In the genomic region with DNA sequence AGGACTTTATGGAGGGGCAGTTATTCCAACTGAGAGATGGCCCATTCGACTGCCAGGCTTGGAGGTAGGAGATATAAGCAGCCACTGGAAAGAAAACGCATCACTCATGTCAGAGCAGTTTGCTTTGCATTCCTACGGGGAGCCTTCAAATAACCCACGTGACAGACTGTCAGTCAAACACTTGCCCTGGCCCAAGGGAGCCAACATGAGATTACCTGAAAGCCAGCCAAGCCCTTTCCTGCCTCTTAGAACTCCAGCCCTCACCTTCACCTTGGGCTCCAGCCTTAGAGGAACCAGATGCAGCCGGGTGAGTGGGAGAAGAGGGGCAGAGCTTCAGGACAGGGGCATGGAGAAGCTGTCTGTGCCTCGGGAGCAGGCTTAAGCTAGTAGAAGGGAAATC, we compare ENCODE assay signal across 37 cellular contexts.
"Had no signal": no experiment of that assay in that cellular context is flagged by ENCODE, and none has a peak within 500 bp of the region (broad histone marks: within the 10 kb centered on the region; RNA-seq: fewer than 3 reads in every experiment).

No MANE protein-coding gene starts in this region.

- H3K27ac ChIP-seq: adrenal gland, breast epithelium, cardiac muscle cell, coronary artery, dorsolateral prefrontal cortex, epithelial cell of prostate, esophagus squamous epithelium, gastroesophageal sphincter, WERI-Rb-1 had no signal

- H3K9me3 Mint-ChIP-seq: activated CD4-positive, alpha-beta memory T cell treated with anti-CD3 and anti-CD28 coated beads for 36 hours; activated naive CD4-positive, alpha-beta T cell treated with anti-CD3 and anti-CD28 coated beads for 36 hours; activated naive CD4-positive, alpha-beta T cell treated with anti-CD3 and anti-CD28 coated beads, Interleukin-2, amount 50 U/mL, for 24 hours; activated naive CD8-positive, alpha-beta T cell treated with anti-CD3 and anti-CD28 coated beads for 36 hours; activated T-helper 1 cell treated with anti-CD3 and anti-CD28 coated beads, Interleukin-12 subunit alpha, Interleukin-12 subunit beta, Interleukin-2, Interleukin-4 antibody, amounts not matched to agents 30 ng/mL and 10 ng/mL and 1 ng/mL, durations not matched to agents 14 hours and 24 hours and 36 hours; activated T-helper 2 cell treated with anti-CD3 and anti-CD28 coated beads, Interferon-gamma antibody, Interleukin-2, Interleukin-4, amounts not matched to agents 10 μg/mL and 5 μg/mL and 100 μg/mL, durations not matched to agents 14 hours and 24 hours and 36 hours; central memory CD8-positive, alpha-beta T cell; T-helper 2 cell treated with Interferon-gamma antibody and Interleukin-4, amounts not matched to agents 5 μg/mL and 100 μg/mL, for 36 hours had no signal

- H3K27me3 Mint-ChIP-seq: activated CD4-positive, alpha-beta memory T cell treated with anti-CD3 and anti-CD28 coated beads for 36 hours; activated CD4-positive, alpha-beta T cell treated with anti-CD3 and anti-CD28 coated beads for 36 hours; activated CD4-positive, alpha-beta T cell treated with anti-CD3 and anti-CD28 coated beads, Interleukin-2, amount 10 ng/mL, durations not matched to agents 24 days and 14 days; activated naive CD4-positive, alpha-beta T cell treated with anti-CD3 and anti-CD28 coated beads, Interleukin-2, amount 50 U/mL, for 24 hours; activated naive CD8-positive, alpha-beta T cell treated with anti-CD3 and anti-CD28 coated beads for 36 hours; central memory CD8-positive, alpha-beta T cell; dendritic cell treated with granulocyte-macrophage colony-stimulating factor and Interleukin-4, amounts not matched to agents 40 ng/mL and 50 ng/mL, for 4 days; T-helper 17 cell had no signal

- H3K4me1 ChIP-seq: adrenal gland, breast epithelium, esophagus squamous epithelium, gastroesophageal sphincter had no signal

- H3K9me3 ChIP-seq: adrenal gland, breast epithelium, esophagus squamous epithelium, gastroesophageal sphincter had no signal

- H3K4me3 Mint-ChIP-seq: activated CD4-positive, alpha-beta memory T cell treated with anti-CD3 and anti-CD28 coated beads for 36 hours; activated CD4-positive, alpha-beta T cell treated with anti-CD3 and anti-CD28 coated beads for 36 hours; activated CD4-positive, alpha-beta T cell treated with anti-CD3 and anti-CD28 coated beads, Interleukin-2, amount 10 ng/mL, durations not matched to agents 24 days and 14 days; activated CD8-positive, alpha-beta memory T cell treated with anti-CD3 and anti-CD28 coated beads, Interleukin-2, amount 10 ng/mL, durations not matched to agents 7 days and 5 days; activated CD8-positive, alpha-beta T cell treated with anti-CD3 and anti-CD28 coated beads, Interleukin-2, amount 10 ng/mL, durations not matched to agents 7 days and 5 days; activated naive CD4-positive, alpha-beta T cell treated with anti-CD3 and anti-CD28 coated beads for 36 hours; activated naive CD4-positive, alpha-beta T cell treated with anti-CD3 and anti-CD28 coated beads, Interleukin-2, amount 50 U/mL, for 24 hours; activated naive CD8-positive, alpha-beta T cell treated with anti-CD3 and anti-CD28 coated beads for 36 hours; activated naive CD8-positive, alpha-beta T cell treated with anti-CD3 and anti-CD28 coated beads, Interleukin-2, amount 50 U/mL, for 24 hours; activated T-helper 1 cell treated with anti-CD3 and anti-CD28 coated beads, Interleukin-12 subunit alpha, Interleukin-12 subunit beta, Interleukin-2, Interleukin-4 antibody, amounts not matched to agents 30 ng/mL and 10 ng/mL and 1 ng/mL, durations not matched to agents 14 hours and 24 hours and 36 hours; brain; central memory CD8-positive, alpha-beta T cell; dendritic cell treated with granulocyte-macrophage colony-stimulating factor and Interleukin-4, amounts not matched to agents 40 ng/mL and 50 ng/mL, for 4 days; T-helper 17 cell; T-helper 2 cell treated with Interferon-gamma antibody and Interleukin-4, amounts not matched to agents 5 μg/mL and 100 μg/mL, for 36 hours had no signal

- H3K27me3 ChIP-seq: adrenal gland, breast epithelium, cardiac muscle cell, dorsolateral prefrontal cortex, esophagus squamous epithelium, gastroesophageal sphincter had no signal

- H3K36me3 Mint-ChIP-seq: activated CD4-positive, alpha-beta memory T cell treated with anti-CD3 and anti-CD28 coated beads for 36 hours; activated CD8-positive, alpha-beta memory T cell treated with anti-CD3 and anti-CD28 coated beads, Interleukin-2, amount 10 ng/mL, durations not matched to agents 7 days and 5 days; activated naive CD4-positive, alpha-beta T cell treated with anti-CD3 and anti-CD28 coated beads, Interleukin-2, amount 50 U/mL, for 24 hours; activated naive CD8-positive, alpha-beta T cell treated with anti-CD3 and anti-CD28 coated beads for 36 hours; brain had no signal

- H3K4me1 Mint-ChIP-seq: activated CD4-positive, alpha-beta T cell treated with anti-CD3 and anti-CD28 coated beads for 36 hours; activated CD4-positive, alpha-beta T cell treated with anti-CD3 and anti-CD28 coated beads, Interleukin-2, amount 10 ng/mL, durations not matched to agents 24 days and 14 days; activated naive CD4-positive, alpha-beta T cell treated with anti-CD3 and anti-CD28 coated beads, Interleukin-2, amount 50 U/mL, for 24 hours; activated naive CD8-positive, alpha-beta T cell treated with anti-CD3 and anti-CD28 coated beads, Interleukin-2, amount 50 U/mL, for 24 hours; brain; central memory CD8-positive, alpha-beta T cell; T-helper 17 cell had no signal

- DNase-seq: activated CD4-positive, alpha-beta memory T cell treated with anti-CD3 and anti-CD28 coated beads for 36 hours; activated CD4-positive, alpha-beta T cell treated with anti-CD3 and anti-CD28 coated beads for 36 hours; activated CD4-positive, alpha-beta T cell treated with anti-CD3 and anti-CD28 coated beads, Interleukin-2, amount 10 ng/mL, durations not matched to agents 24 days and 14 days; activated CD4-positive, CD25-positive, alpha-beta regulatory T cell; activated CD4-positive, CD25-positive, alpha-beta regulatory T cell treated with anti-CD3 and anti-CD28 coated beads, Interleukin-2, amount 50 U/mL, for 72 hours; activated CD8-positive, alpha-beta memory T cell treated with anti-CD3 and anti-CD28 coated beads, Interleukin-2, amount 10 ng/mL, durations not matched to agents 7 days and 5 days; activated CD8-positive, alpha-beta memory T cell treated with anti-CD3 and anti-CD28 coated beads, Interleukin-2, amount 50 U/mL, for 4 hours; activated CD8-positive, alpha-beta T cell treated with anti-CD3 and anti-CD28 coated beads, Interleukin-2, amount 10 ng/mL, durations not matched to agents 7 days and 5 days; activated effector memory CD4-positive, alpha-beta T cell treated with anti-CD3 and anti-CD28 coated beads, Interleukin-2, amount 50 U/mL, for 16 hours; activated naive CD4-positive, alpha-beta T cell treated with anti-CD3 and anti-CD28 coated beads for 36 hours; activated naive CD8-positive, alpha-beta T cell treated with anti-CD3 and anti-CD28 coated beads for 36 hours; activated naive CD8-positive, alpha-beta T cell treated with anti-CD3 and anti-CD28 coated beads, Interleukin-2, amount 50 U/mL, for 24 hours; activated T-cell treated with anti-CD3 and anti-CD28 coated beads, Interleukin-2, amount 50 U/mL, for 1 hour; activated T-cell treated with anti-CD3 and anti-CD28 coated beads, Interleukin-2, amount 50 U/mL, for 48 hours; adrenal gland; amygdala; aorta; dorsolateral prefrontal cortex; effector memory CD4-positive, alpha-beta T cell; esophagus squamous epithelium; foreskin melanocyte; T-helper 1 cell; T-helper 17 cell; T1000; WERI-Rb-1 had no signal

- H3K36me3 ChIP-seq: adrenal gland, breast epithelium, cardiac muscle cell, esophagus squamous epithelium, gastroesophageal sphincter, WERI-Rb-1 had no signal

- H3K4me3 ChIP-seq: adrenal gland, breast epithelium, cardiac muscle cell, coronary artery, dorsolateral prefrontal cortex, esophagus squamous epithelium, gastroesophageal sphincter had no signal

- H3K27ac Mint-ChIP-seq: activated CD4-positive, alpha-beta memory T cell treated with anti-CD3 and anti-CD28 coated beads for 36 hours; activated CD4-positive, alpha-beta T cell treated with anti-CD3 and anti-CD28 coated beads for 36 hours; activated CD4-positive, alpha-beta T cell treated with anti-CD3 and anti-CD28 coated beads, Interleukin-2, amount 10 ng/mL, durations not matched to agents 24 days and 14 days; activated CD8-positive, alpha-beta memory T cell treated with anti-CD3 and anti-CD28 coated beads, Interleukin-2, amount 10 ng/mL, durations not matched to agents 7 days and 5 days; activated CD8-positive, alpha-beta T cell treated with anti-CD3 and anti-CD28 coated beads, Interleukin-2, amount 10 ng/mL, durations not matched to agents 7 days and 5 days; activated naive CD4-positive, alpha-beta T cell treated with anti-CD3 and anti-CD28 coated beads for 36 hours; activated naive CD4-positive, alpha-beta T cell treated with anti-CD3 and anti-CD28 coated beads, Interleukin-2, amount 50 U/mL, for 24 hours; activated naive CD8-positive, alpha-beta T cell treated with anti-CD3 and anti-CD28 coated beads for 36 hours; activated naive CD8-positive, alpha-beta T cell treated with anti-CD3 and anti-CD28 coated beads, Interleukin-2, amount 50 U/mL, for 24 hours; activated T-helper 1 cell treated with anti-CD3 and anti-CD28 coated beads, Interleukin-12 subunit alpha, Interleukin-12 subunit beta, Interleukin-2, Interleukin-4 antibody, amounts not matched to agents 30 ng/mL and 10 ng/mL and 1 ng/mL, durations not matched to agents 14 hours and 24 hours and 36 hours; activated T-helper 2 cell treated with anti-CD3 and anti-CD28 coated beads, Interferon-gamma antibody, Interleukin-2, Interleukin-4, amounts not matched to agents 10 μg/mL and 5 μg/mL and 100 μg/mL, durations not matched to agents 14 hours and 24 hours and 36 hours; brain; dendritic cell treated with granulocyte-macrophage colony-stimulating factor and Interleukin-4, amounts not matched to agents 40 ng/mL and 50 ng/mL, for 4 days; T-helper 17 cell; T-helper 2 cell treated with Interferon-gamma antibody and Interleukin-4, amounts not matched to agents 5 μg/mL and 100 μg/mL, for 36 hours had no signal

- ATAC-seq: activated CD4-positive, alpha-beta T cell treated with anti-CD3 and anti-CD28 coated beads for 36 hours; activated CD8-positive, alpha-beta memory T cell treated with anti-CD3 and anti-CD28 coated beads, Interleukin-2, amount 10 ng/mL, durations not matched to agents 7 days and 5 days; activated CD8-positive, alpha-beta T cell treated with anti-CD3 and anti-CD28 coated beads, Interleukin-2, amount 10 ng/mL, durations not matched to agents 7 days and 5 days; activated naive CD8-positive, alpha-beta T cell treated with anti-CD3 and anti-CD28 coated beads, Interleukin-2, amount 50 U/mL, for 24 hours; gastroesophageal sphincter; T-helper 17 cell had no signal
